Comparison of ENCODE assay signal across 1 cellular context in the genomic region with DNA sequence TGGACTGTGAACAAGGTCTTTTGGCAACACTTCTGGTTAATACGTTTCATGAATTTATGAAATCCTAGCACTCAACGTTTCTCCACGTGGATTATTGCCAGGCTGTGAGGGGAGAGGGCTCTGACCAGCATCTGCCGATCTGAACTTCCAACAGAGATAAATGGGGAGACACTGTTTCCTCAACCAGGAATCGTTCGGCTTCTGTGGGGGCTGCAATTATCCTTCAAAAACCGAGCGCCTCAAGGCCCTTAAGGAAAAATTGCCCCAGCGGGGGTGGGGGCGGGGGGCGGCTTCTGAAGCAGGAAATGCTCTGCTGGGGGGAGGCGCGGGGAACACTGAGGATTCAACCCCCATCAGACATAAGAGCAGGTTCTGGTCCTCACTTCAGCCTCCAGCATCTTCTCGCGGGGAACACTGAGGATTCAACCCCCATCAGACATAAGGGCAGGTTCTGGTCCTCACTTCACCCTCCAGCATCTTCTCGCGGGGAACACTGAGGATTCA.
TF ChIP-seq lines count a peak whose summit lies in the region.

No MANE protein-coding gene starts in this region.

TF ChIP-seq in GM23338, 12 proteins besides CTCF, POLR2A, EP300 and RAD21 (continued from another document):
- TF ChIP-seq REST (IDR thresholded peaks at IDR 0.05; ENCODE audit: unreplicated experiment) (no peak), ZNF331 (CRISPR knock-in tag; IDR thresholded peaks at IDR 0.05; ENCODE audit: low read depth) (no peak), EZH2phosphoT487 (IDR thresholded peaks at IDR 0.05; ENCODE audit: unreplicated experiment) (no peak), JUNB (IDR thresholded peaks at IDR 0.05; ENCODE audit: unreplicated experiment) (no peak), EZH2 (IDR thresholded peaks at IDR 0.05; ENCODE audit: low read depth, unreplicated experiment) (no peak), CREB1 (CRISPR knock-in tag; IDR thresholded peaks at IDR 0.05; ENCODE audit: low read depth) (no peak), ZNF462 (CRISPR knock-in tag; IDR thresholded peaks at IDR 0.05) (no peak)
